ENCODE assay signal across 1 cellular context in the genomic region with DNA sequence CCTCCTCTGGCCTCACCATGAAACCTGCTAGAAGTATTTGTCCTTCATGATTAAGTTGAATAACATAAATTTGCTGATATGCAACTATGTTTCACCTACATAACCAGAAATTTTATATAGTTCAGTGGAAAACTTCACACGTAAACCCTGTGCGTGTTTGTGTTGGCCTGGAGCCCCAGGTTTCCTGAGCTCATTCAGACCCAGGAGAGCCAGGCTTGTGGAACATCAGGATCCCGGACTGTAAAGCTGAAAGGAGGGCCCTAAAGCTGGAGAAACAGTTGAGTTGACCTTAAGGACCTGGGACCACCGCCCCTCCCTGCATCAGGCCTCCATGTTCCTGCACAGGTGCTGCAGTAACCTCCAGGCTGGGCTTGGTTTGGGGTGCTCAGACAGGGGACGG.
TF ChIP-seq lines count a peak whose summit lies in the region.

No MANE protein-coding gene starts in this region.

TF ChIP-seq in HepG2, 621 proteins besides CTCF, POLR2A, EP300 and RAD21:
- TF ChIP-seq, protein P1, sequence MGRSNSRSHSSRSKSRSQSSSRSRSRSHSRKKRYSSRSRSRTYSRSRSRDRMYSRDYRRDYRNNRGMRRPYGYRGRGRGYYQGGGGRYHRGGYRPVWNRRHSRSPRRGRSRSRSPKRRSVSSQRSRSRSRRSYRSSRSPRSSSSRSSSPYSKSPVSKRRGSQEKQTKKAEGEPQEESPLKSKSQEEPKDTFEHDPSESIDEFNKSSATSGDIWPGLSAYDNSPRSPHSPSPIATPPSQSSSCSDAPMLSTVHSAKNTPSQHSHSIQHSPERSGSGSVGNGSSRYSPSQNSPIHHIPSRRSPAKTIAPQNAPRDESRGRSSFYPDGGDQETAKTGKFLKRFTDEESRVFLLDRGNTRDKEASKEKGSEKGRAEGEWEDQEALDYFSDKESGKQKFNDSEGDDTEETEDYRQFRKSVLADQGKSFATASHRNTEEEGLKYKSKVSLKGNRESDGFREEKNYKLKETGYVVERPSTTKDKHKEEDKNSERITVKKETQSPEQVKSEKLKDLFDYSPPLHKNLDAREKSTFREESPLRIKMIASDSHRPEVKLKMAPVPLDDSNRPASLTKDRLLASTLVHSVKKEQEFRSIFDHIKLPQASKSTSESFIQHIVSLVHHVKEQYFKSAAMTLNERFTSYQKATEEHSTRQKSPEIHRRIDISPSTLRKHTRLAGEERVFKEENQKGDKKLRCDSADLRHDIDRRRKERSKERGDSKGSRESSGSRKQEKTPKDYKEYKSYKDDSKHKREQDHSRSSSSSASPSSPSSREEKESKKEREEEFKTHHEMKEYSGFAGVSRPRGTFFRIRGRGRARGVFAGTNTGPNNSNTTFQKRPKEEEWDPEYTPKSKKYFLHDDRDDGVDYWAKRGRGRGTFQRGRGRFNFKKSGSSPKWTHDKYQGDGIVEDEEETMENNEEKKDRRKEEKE (IDR thresholded peaks at IDR 0.05) = no peak
- TF ChIP-seq ZBTB7A (CRISPR knock-in tag; IDR thresholded peaks at IDR 0.05) (no peak), MAFK (conservative IDR thresholded peaks at IDR 0.05 in 1 of 2, IDR thresholded peaks at IDR 0.05 in 1 of 2; ENCODE audit: low read length in 2 of 2) (0 out of 4 replicates have a peak, but pooled peaks have one; percentile 9 to 13), HNRNPUL1 (IDR thresholded peaks at IDR 0.05; ENCODE audit: low read depth, low read length) (no peak), THYN1 (CRISPR knock-in tag; IDR thresholded peaks at IDR 0.05; ENCODE audit: borderline replicate concordance, low read depth) (no peak)
